In the genomic region with DNA sequence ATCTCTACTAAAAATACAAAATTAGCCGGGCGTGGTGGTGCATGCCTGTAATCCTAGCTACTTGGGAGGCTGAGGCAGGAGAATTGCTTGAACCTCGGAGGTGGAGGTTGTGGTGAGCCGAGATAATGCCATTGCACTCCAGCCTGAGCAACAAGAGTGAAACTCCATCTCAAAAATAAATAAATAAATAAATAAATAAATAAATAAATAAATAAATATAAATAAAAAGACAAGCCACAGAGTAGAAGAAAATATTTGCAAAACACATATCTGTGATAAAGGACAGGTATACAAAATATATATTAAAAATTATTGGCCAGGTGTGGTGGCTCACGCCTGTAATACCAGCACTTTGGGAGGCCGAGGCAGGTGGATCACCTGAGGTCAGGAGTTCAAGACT, we compare ENCODE assay signal across 1 cellular context.
TF ChIP-seq lines count a peak whose summit lies in the region.

No MANE protein-coding gene starts in this region.

TF ChIP-seq in HEK293, 187 proteins besides CTCF, POLR2A, EP300 and RAD21 (continued from another document):
- TF ChIP-seq, protein P1, sequence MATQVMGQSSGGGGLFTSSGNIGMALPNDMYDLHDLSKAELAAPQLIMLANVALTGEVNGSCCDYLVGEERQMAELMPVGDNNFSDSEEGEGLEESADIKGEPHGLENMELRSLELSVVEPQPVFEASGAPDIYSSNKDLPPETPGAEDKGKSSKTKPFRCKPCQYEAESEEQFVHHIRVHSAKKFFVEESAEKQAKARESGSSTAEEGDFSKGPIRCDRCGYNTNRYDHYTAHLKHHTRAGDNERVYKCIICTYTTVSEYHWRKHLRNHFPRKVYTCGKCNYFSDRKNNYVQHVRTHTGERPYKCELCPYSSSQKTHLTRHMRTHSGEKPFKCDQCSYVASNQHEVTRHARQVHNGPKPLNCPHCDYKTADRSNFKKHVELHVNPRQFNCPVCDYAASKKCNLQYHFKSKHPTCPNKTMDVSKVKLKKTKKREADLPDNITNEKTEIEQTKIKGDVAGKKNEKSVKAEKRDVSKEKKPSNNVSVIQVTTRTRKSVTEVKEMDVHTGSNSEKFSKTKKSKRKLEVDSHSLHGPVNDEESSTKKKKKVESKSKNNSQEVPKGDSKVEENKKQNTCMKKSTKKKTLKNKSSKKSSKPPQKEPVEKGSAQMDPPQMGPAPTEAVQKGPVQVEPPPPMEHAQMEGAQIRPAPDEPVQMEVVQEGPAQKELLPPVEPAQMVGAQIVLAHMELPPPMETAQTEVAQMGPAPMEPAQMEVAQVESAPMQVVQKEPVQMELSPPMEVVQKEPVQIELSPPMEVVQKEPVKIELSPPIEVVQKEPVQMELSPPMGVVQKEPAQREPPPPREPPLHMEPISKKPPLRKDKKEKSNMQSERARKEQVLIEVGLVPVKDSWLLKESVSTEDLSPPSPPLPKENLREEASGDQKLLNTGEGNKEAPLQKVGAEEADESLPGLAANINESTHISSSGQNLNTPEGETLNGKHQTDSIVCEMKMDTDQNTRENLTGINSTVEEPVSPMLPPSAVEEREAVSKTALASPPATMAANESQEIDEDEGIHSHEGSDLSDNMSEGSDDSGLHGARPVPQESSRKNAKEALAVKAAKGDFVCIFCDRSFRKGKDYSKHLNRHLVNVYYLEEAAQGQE (tag by site-specific recombination; IDR thresholded peaks at IDR 0.05) = 0 out of 2 replicates have a peak, but pooled peaks have one; percentile 32
- TF ChIP-seq ZNF341 (tag by site-specific recombination; IDR thresholded peaks at IDR 0.05; ENCODE audit: low read depth) = 0 out of 2 replicates have a peak, but pooled peaks have one; percentile 17
- TF ChIP-seq ZNF664 (tag by site-specific recombination; IDR thresholded peaks at IDR 0.05) = peak; percentile 53; the same call in 1 of the 2 replicates
- TF ChIP-seq ZBTB21 (tag by site-specific recombination; IDR thresholded peaks at IDR 0.05) = 0 out of 2 replicates have a peak, but pooled peaks have one; percentile 32
- TF ChIP-seq ZXDB (tag by site-specific recombination; IDR thresholded peaks at IDR 0.05) = peak; percentile 50; the same call in 1 of the 2 replicates
